ENCODE assay signal across 1 cellular context in the genomic region with DNA sequence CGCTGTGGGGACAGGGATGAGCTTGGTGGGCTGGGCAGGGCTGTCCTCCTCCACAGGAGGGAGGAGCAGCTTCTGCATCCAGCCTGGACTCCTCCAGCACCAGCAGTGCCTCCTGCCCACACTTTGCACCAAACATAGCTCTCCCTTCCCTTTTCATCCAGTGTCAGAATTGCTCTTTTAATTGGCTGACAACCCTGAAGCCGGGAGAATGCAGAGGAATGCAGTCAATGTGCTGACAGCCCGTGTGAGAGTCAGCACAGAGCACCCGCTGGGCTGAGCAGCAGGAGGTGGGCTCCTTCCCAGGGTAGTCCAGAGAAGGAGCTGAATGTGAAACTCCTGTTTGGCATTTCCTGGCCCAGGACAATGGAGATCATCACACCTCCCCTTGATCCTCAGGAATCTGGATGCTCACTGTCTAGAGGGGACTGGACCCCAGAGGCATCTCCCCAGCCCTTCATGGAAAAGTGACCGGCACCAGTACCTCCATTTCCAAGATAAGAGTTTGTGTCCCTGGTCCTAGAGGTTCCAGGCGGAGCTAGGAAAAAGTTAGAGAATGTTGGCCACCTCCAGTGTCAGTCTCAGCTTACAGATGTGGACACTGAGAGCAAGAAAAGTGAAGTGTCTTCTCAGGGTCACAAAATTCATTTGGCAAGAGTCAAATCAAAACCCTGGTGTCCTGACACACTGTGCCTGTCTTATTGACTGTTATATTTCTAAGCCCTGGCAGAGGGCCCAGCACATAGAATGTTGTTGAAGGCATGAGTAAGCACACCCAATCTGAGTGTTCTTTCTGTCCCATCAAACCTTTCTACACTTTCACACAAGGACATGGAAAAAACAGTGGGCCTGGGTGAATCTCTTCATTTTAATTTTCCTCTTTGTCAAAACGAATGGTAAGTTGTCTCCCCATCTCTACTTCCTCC.
TF ChIP-seq lines count a peak whose summit lies in the region.

No MANE protein-coding gene starts in this region.

TF ChIP-seq in HepG2, 621 proteins besides CTCF, POLR2A, EP300 and RAD21 (continued from another document):
- TF ChIP-seq SMYD3 (CRISPR knock-in tag; IDR thresholded peaks at IDR 0.05): no peak
TF ChIP-seq in HepG2: peak in this region for 0.
